In genomic region chr13:108926848-108927247, GRCh38 we compare ENCODE assay signal across 3 cellular contexts.
"Had no signal": no experiment of that assay in that cellular context is flagged by ENCODE, and none has a peak within 500 bp of the region (broad histone marks: within the 10 kb centered on the region; RNA-seq: fewer than 3 reads in every experiment).

No MANE protein-coding gene starts in this region.

- ATAC-seq: GM12878 had no signal

- H3K4me3 ChIP-seq: GM12878 had no signal

- DNase-seq: GDM1, GF-D8 had no signal
